In the genomic region with DNA sequence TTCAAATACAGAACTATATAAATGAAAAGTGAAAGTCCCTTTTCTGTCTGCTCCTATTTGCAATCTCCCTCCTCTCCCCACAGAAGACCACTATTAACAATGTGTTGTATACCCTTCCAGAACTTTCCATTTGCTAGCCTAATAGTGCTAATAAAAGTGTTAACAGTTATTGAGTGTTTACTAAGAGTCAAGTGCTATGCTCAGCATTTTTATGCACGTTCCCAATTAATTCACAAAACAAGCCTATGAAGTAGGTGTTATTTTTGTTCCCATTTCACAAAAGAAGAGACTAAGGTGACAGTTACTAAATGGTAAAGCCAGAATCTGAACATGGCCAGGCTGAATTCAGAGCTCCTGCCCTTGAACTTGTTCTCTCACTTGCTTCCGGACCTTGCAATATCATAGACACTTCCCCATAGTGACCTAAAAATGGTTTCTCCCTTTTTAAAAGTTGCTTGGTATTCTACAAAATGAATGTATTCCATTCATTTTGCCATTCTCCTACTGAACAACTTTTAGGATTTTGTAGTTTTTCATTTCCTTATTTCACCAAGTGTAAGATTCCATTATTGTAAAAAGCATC, we compare ENCODE assay signal across 13 cellular contexts. TPM values are rescaled to one million over a fixed set of nuclear protein-coding genes. Genes with fewer than 3 reads are reported as not detected.
DNase-seq lines count a peak whose midpoint lies in the region; ATAC-seq and TF ChIP-seq lines count a peak whose summit lies in the region.
"Had no signal": no experiment of that assay in that cellular context is flagged by ENCODE, and none has a peak within 500 bp of the region (broad histone marks: within the 10 kb centered on the region; RNA-seq: fewer than 3 reads in every experiment).

No MANE protein-coding gene starts in this region.

- DNase-seq in T-helper 2 cell treated with Interferon-gamma antibody and Interleukin-4, amounts not matched to agents 5 μg/mL and 100 μg/mL, for 36 hours (ENCODE audit: low spot score) = no peak
- DNase-seq in T-helper 2 cell = no peak
- peak; percentile 40 for DNase-seq in KBM-7
- no peak for DNase-seq in activated B cell treated with CpG ODN at 0.5 μM for 24 hours
- no peak for DNase-seq in natural killer cell treated with Interleukin-12 subunit alpha and Interleukin-12 subunit beta and Interleukin-15 and Interleukin-18, amount 100 ng/mL, for 72 hours (ENCODE audit: low spot score)
- DNase-seq in SHP77 (lab: John Stamatoyannopoulos, UW) = no peak
- DNase-seq: activated CD4-positive, alpha-beta T cell treated with anti-CD3 and anti-CD28 coated beads for 1 hour; left ventricle myocardium superior; NCI-H2171 treated with DMSO at 0.1 percent for 48 hours; posterior cingulate gyrus; stimulated activated CD4-positive, alpha-beta T cell treated with anti-CD3 and anti-CD28 coated beads, Interleukin-4, amount 100 ng/mL, for 1 hour had no signal

- peaks cover 20% of the 10 kb centered on the region for H3K36me3 Mint-ChIP-seq in T-helper 2 cell treated with Interferon-gamma antibody and Interleukin-4, amounts not matched to agents 5 μg/mL and 100 μg/mL, for 36 hours (ENCODE audit: low read depth)
- peaks cover 18% of the 10 kb centered on the region for H3K36me3 Mint-ChIP-seq in activated B cell treated with CpG ODN at 0.5 μM for 24 hours (ENCODE audit: low read depth)
- H3K36me3 Mint-ChIP-seq in natural killer cell treated with Interleukin-12 subunit alpha and Interleukin-12 subunit beta and Interleukin-15 and Interleukin-18, amount 100 ng/mL, for 72 hours = peaks cover 7% of the 10 kb centered on the region

- H3K9me3 Mint-ChIP-seq in T-helper 2 cell treated with Interferon-gamma antibody and Interleukin-4, amounts not matched to agents 5 μg/mL and 100 μg/mL, for 36 hours = no peaks in the 10 kb centered on the region
- no peaks in the 10 kb centered on the region for H3K9me3 Mint-ChIP-seq in activated B cell treated with CpG ODN at 0.5 μM for 24 hours
- H3K9me3 Mint-ChIP-seq in natural killer cell treated with Interleukin-12 subunit alpha and Interleukin-12 subunit beta and Interleukin-15 and Interleukin-18, amount 100 ng/mL, for 72 hours = no peaks in the 10 kb centered on the region

- intact Hi-C loops in activated B cell treated with CpG ODN at 0.5 μM for 24 hours (cut with micrococcal nuclease) = loop anchor here (2.0 to 5.0 kb wide), 5 partner anchors 116 to 1650 kb away; partner anchors contain the start of genes CIT and RFC5

- ATAC-seq in activated B cell treated with CpG ODN at 0.5 μM for 24 hours (ENCODE audit: low read depth) (no peak), HG03095 (IDR thresholded peaks at IDR 0.05; ENCODE audit: unreplicated experiment) (no peak), GM18498 (IDR thresholded peaks at IDR 0.05; ENCODE audit: unreplicated experiment) (no peak)
- ATAC-seq in natural killer cell treated with Interleukin-12 subunit alpha and Interleukin-12 subunit beta and Interleukin-15 and Interleukin-18, amount 100 ng/mL, for 72 hours = no peak
- ATAC-seq: left ventricle myocardium superior had no signal

- TF ChIP-seq CTCF in activated B cell treated with CpG ODN at 0.5 μM for 24 hours (IDR thresholded peaks at IDR 0.05) = no peak

- in situ Hi-C loops in KBM-7 (cut with MboI; ENCODE audit: low pct_unique_long_range_greater_than_20kb, low sequenced_read_pairs) = no loop called here

- peak overlapping the region; percentile 4 for H3K27ac Mint-ChIP-seq in T-helper 2 cell treated with Interferon-gamma antibody and Interleukin-4, amounts not matched to agents 5 μg/mL and 100 μg/mL, for 36 hours
- H3K27ac Mint-ChIP-seq in activated B cell treated with CpG ODN at 0.5 μM for 24 hours = peak overlapping the region; percentile 92
- H3K27ac Mint-ChIP-seq in natural killer cell treated with Interleukin-12 subunit alpha and Interleukin-12 subunit beta and Interleukin-15 and Interleukin-18, amount 100 ng/mL, for 72 hours = peak overlapping the region; percentile 78

- POLR2A ChIA-PET in activated B cell treated with CpG ODN at 0.5 μM for 24 hours (lab: Charles Lee) = interaction anchor here (0.6 to 4.4 kb wide), 4 partner anchors 16 to 1759 kb away, joined by 3 to 43 read pairs (median 3); no protein-coding TSS in a partner anchor

- H3K4me1 Mint-ChIP-seq in T-helper 2 cell treated with Interferon-gamma antibody and Interleukin-4, amounts not matched to agents 5 μg/mL and 100 μg/mL, for 36 hours (ENCODE audit: low read depth) = peaks cover 30% of the 10 kb centered on the region
- peaks cover 51% of the 10 kb centered on the region for H3K4me1 Mint-ChIP-seq in activated B cell treated with CpG ODN at 0.5 μM for 24 hours
- H3K4me1 Mint-ChIP-seq in natural killer cell treated with Interleukin-12 subunit alpha and Interleukin-12 subunit beta and Interleukin-15 and Interleukin-18, amount 100 ng/mL, for 72 hours (ENCODE audit: low read depth in 2 of 2) = peaks cover 28 to 34% of the 10 kb centered on the region in 2 donors

- H3K27me3 Mint-ChIP-seq in T-helper 2 cell treated with Interferon-gamma antibody and Interleukin-4, amounts not matched to agents 5 μg/mL and 100 μg/mL, for 36 hours (ENCODE audit: low read depth) = no peaks in the 10 kb centered on the region
- H3K27me3 Mint-ChIP-seq in activated B cell treated with CpG ODN at 0.5 μM for 24 hours = no peaks in the 10 kb centered on the region
- peaks cover 0 to 3% of the 10 kb centered on the region in 2 donors for H3K27me3 Mint-ChIP-seq in natural killer cell treated with Interleukin-12 subunit alpha and Interleukin-12 subunit beta and Interleukin-15 and Interleukin-18, amount 100 ng/mL, for 72 hours

- CTCF ChIA-PET in activated B cell treated with CpG ODN at 0.5 μM for 24 hours (lab: Charles Lee) = no interaction called here

- peak overlapping the region; percentile 24 for H3K4me3 Mint-ChIP-seq in T-helper 2 cell treated with Interferon-gamma antibody and Interleukin-4, amounts not matched to agents 5 μg/mL and 100 μg/mL, for 36 hours
- H3K4me3 Mint-ChIP-seq in activated B cell treated with CpG ODN at 0.5 μM for 24 hours = peak overlapping the region; percentile 90
- peak overlapping the region; percentile 91 for H3K4me3 Mint-ChIP-seq in natural killer cell treated with Interleukin-12 subunit alpha and Interleukin-12 subunit beta and Interleukin-15 and Interleukin-18, amount 100 ng/mL, for 72 hours

RNA-seq across cellular contexts. Expression of gene PRKAB1, which starts 1.6 kb away (rescaled TPM):
- total RNA-seq in activated B cell treated with CpG ODN at 0.5 μM for 24 hours = 43.9 and 49.1 TPM in 2 replicates
- total RNA-seq in natural killer cell treated with Interleukin-12 subunit alpha and Interleukin-12 subunit beta and Interleukin-15 and Interleukin-18, amount 100 ng/mL, for 72 hours = 10 to 100 TPM; 27.4 to 31.4 TPM

Comparison
In these comparisons a context has a peak if more than half of its experiments do, and no peak if none do; other contexts are left out.
1. H3K27ac Mint-ChIP-seq: peak in every context shown above with its lines; median percentile 92 in activated B cell treated with CpG ODN at 0.5 μM for 24 hours; 78 in natural killer cell treated with Interleukin-12 subunit alpha and Interleukin-12 subunit beta and Interleukin-15 and Interleukin-18, amount 100 ng/mL, for 72 hours; 4 in T-helper 2 cell treated with Interferon-gamma antibody and Interleukin-4, amounts not matched to agents 5 μg/mL and 100 μg/mL, for 36 hours.
2. H3K4me3 Mint-ChIP-seq: peak in every context shown above with its lines; median percentile 91 in natural killer cell treated with Interleukin-12 subunit alpha and Interleukin-12 subunit beta and Interleukin-15 and Interleukin-18, amount 100 ng/mL, for 72 hours; 90 in activated B cell treated with CpG ODN at 0.5 μM for 24 hours; 24 in T-helper 2 cell treated with Interferon-gamma antibody and Interleukin-4, amounts not matched to agents 5 μg/mL and 100 μg/mL, for 36 hours.